In genomic region chr1:173149887-173150286, GRCh38 we compare ENCODE assay signal across 2 cellular contexts.
A peak's percentile ranks its signal among the peaks of the same experiment; 100 is the strongest.
TF ChIP-seq lines count a peak whose summit lies in the region.

No MANE protein-coding gene starts in this region.

TF ChIP-seq in IMR-90, 13 proteins besides CTCF, POLR2A, EP300 and RAD21:
- TF ChIP-seq CEBPB (IDR thresholded peaks at IDR 0.05; ENCODE audit: low read depth, low read length) (peak; percentile 96), MXI1 (IDR thresholded peaks at IDR 0.05; ENCODE audit: borderline replicate concordance, low read depth, low read length) (no peak), BHLHE40 (IDR thresholded peaks at IDR 0.05; ENCODE audit: low read depth, low read length) (no peak), USF2 (IDR thresholded peaks at IDR 0.05; ENCODE audit: low read depth, low read length) (no peak), ELK1 (IDR thresholded peaks at IDR 0.05; ENCODE audit: borderline replicate concordance, low read depth, low read length) (no peak), MAFK (IDR thresholded peaks at IDR 0.05; ENCODE audit: low read depth, low read length) (no peak), FOS (IDR thresholded peaks at IDR 0.05; ENCODE audit: low read depth, low read length) (no peak), RCOR1 (IDR thresholded peaks at IDR 0.05; ENCODE audit: insufficient replicate concordance, low read length) (no peak)

TF ChIP-seq in K562, 482 proteins besides CTCF, POLR2A, EP300 and RAD21:
- TF ChIP-seq CREM (IDR thresholded peaks at IDR 0.05; ENCODE audit: low read depth) (peak; percentile 43; the same call in 1 of the 2 replicates), TFE3 (CRISPR knock-in tag; IDR thresholded peaks at IDR 0.05) (peak; percentile 51), ZNF324 (CRISPR knock-in tag; IDR thresholded peaks at IDR 0.05) (no peak), HDGF (IDR thresholded peaks at IDR 0.05) (no peak), ATF1 (CRISPR knock-in tag; IDR thresholded peaks at IDR 0.05) (no peak), ATF1 (tag; IDR thresholded peaks at IDR 0.05) (peak; percentile 72), ZNF431 (CRISPR knock-in tag; IDR thresholded peaks at IDR 0.05) (no peak), FOSL1 (tag; conservative IDR thresholded peaks at IDR 0.05) (peak; percentile 69), ZNF766 (CRISPR knock-in tag; conservative IDR thresholded peaks at IDR 0.05) (peak; percentile 66), MEIS2 (IDR thresholded peaks at IDR 0.05; ENCODE audit: partially characterized antibody) (peak; percentile 87), CEBPB (tag; IDR thresholded peaks at IDR 0.05) (peak; percentile 95), IRF9 (tag; IDR thresholded peaks at IDR 0.05) (0 out of 2 replicates have a peak, but pooled peaks have one; percentile 51), CEBPG (CRISPR knock-in tag; IDR thresholded peaks at IDR 0.05) (peak; percentile 11; the same call in 1 of the 2 replicates), CEBPG (tag; conservative IDR thresholded peaks at IDR 0.05 in 1 of 2, IDR thresholded peaks at IDR 0.05 in 1 of 2) (peak; percentile 89 to 96), ARID1B (IDR thresholded peaks at IDR 0.05) (peak; percentile 46), ATF3 (IDR thresholded peaks at IDR 0.05) (peak; percentile 88), ATF3 (CRISPR knock-in tag; conservative IDR thresholded peaks at IDR 0.05) (no peak), PRDM10 (IDR thresholded peaks at IDR 0.05; ENCODE audit: partially characterized antibody) (peak; percentile 21), JUN (IDR thresholded peaks at IDR 0.05; ENCODE audit: borderline replicate concordance, low read depth, low read length) (peak; percentile 57), JUN (CRISPR knock-in tag; IDR thresholded peaks at IDR 0.05; ENCODE audit: borderline replicate concordance) (no peak), JUND (IDR thresholded peaks at IDR 0.05; ENCODE audit: borderline replicate concordance, low read depth, low read length) (peak; percentile 62; the same call in 1 of the 2 replicates), JUND (tag; IDR thresholded peaks at IDR 0.05; ENCODE audit: borderline replicate concordance, low read depth, low read length) (peak; percentile 51; the same call in 1 of the 3 replicates), GABPA (tag; conservative IDR thresholded peaks at IDR 0.05; ENCODE audit: low read depth) (no peak), NFIC (IDR thresholded peaks at IDR 0.05) (no peak), TRIM24 (IDR thresholded peaks at IDR 0.05) (peak; percentile 79 to 82), CBFA2T2 (conservative IDR thresholded peaks at IDR 0.05) (0 out of 2 replicates have a peak, but pooled peaks have one; percentile 9), CBFA2T3 (IDR thresholded peaks at IDR 0.05) (peak; percentile 36; the same call in 1 of the 2 replicates), EWSR1 (IDR thresholded peaks at IDR 0.05; ENCODE audit: borderline replicate concordance, low read depth, partially characterized antibody) (no peak), ATF7 (IDR thresholded peaks at IDR 0.05) (peak; percentile 89), ZNF668 (CRISPR knock-in tag; IDR thresholded peaks at IDR 0.05) (no peak), PYGO2 (tag; IDR thresholded peaks at IDR 0.05) (no peak)
- TF ChIP-seq, protein P1, sequence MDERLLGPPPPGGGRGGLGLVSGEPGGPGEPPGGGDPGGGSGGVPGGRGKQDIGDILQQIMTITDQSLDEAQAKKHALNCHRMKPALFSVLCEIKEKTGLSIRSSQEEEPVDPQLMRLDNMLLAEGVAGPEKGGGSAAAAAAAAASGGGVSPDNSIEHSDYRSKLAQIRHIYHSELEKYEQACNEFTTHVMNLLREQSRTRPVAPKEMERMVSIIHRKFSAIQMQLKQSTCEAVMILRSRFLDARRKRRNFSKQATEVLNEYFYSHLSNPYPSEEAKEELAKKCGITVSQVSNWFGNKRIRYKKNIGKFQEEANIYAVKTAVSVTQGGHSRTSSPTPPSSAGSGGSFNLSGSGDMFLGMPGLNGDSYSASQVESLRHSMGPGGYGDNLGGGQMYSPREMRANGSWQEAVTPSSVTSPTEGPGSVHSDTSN (CRISPR knock-in tag; IDR thresholded peaks at IDR 0.05; ENCODE audit: low read depth) = no peak
- TF ChIP-seq, protein P1 (tag; conservative IDR thresholded peaks at IDR 0.05; ENCODE audit: low read depth) = peak; percentile 95
- TF ChIP-seq, protein P2, sequence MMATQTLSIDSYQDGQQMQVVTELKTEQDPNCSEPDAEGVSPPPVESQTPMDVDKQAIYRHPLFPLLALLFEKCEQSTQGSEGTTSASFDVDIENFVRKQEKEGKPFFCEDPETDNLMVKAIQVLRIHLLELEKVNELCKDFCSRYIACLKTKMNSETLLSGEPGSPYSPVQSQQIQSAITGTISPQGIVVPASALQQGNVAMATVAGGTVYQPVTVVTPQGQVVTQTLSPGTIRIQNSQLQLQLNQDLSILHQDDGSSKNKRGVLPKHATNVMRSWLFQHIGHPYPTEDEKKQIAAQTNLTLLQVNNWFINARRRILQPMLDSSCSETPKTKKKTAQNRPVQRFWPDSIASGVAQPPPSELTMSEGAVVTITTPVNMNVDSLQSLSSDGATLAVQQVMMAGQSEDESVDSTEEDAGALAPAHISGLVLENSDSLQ (IDR thresholded peaks at IDR 0.05) = peak; percentile 86
